In genomic region chr13:77620138-77620537, GRCh38 we compare ENCODE assay signal across 19 cellular contexts.
A peak's percentile ranks its signal among the peaks of the same experiment; 100 is the strongest.
DNase-seq lines count a peak whose midpoint lies in the region.
"Had no signal": no experiment of that assay in that cellular context is flagged by ENCODE, and none has a peak within 500 bp of the region (broad histone marks: within the 10 kb centered on the region; RNA-seq: fewer than 3 reads in every experiment).

No MANE protein-coding gene starts in this region.

- no peak overlapping the region for H3K4me3 ChIP-seq in neuron (ENCODE audit: low read length)
- H3K4me3 ChIP-seq: K562 had no signal

- no peaks in the 10 kb centered on the region for H3K27me3 ChIP-seq in neuron (ENCODE audit: insufficient read depth, low read length)
- H3K27me3 ChIP-seq: BE2C had no signal

- DNase-seq in NCI-H2227 treated with DMSO at 0.1 percent for 48 hours (lab: John Stamatoyannopoulos, UW) (peak; percentile 18), NCI-H2227 (lab: John Stamatoyannopoulos, UW; ENCODE audit: unreplicated experiment) (no peak), NCI-H2171 (lab: John Stamatoyannopoulos, UW) (no peak), Kasumi-1 (lab: John Stamatoyannopoulos, UW) (no peak), kidney tubule cell (ENCODE audit: low spot score) (no peak)
- DNase-seq: BE2C; Caco-2; CD4-positive, CD25-positive, alpha-beta regulatory T cell; GF-D8; NCI-H1105 treated with DMSO at 0.1 percent for 48 hours; NCI-H187; NCI-H2171 treated with DMSO at 0.1 percent for 48 hours; NCI-H510A treated with DMSO at 0.1 percent for 48 hours; PC-3; RPMI8226; SHP77 treated with DMSO at 0.1 percent for 48 hours had no signal

- no peaks in the 10 kb centered on the region for H3K9me3 ChIP-seq in neuron (ENCODE audit: low read length)
- H3K9me3 ChIP-seq: BE2C, Caco-2 had no signal

- no peaks in the 10 kb centered on the region for H3K36me3 ChIP-seq in neuron (ENCODE audit: insufficient read depth, low read length)
- H3K36me3 ChIP-seq: BE2C had no signal

- H2AFZ ChIP-seq in neuron (ENCODE audit: low read depth, low read length): peak overlapping the region; percentile 61

- peaks cover 22% of the 10 kb centered on the region for H3K4me1 ChIP-seq in neuron (ENCODE audit: insufficient read depth, low read length)
- H3K4me1 ChIP-seq: BE2C, Caco-2 had no signal

- H3K27ac ChIP-seq in cingulate gyrus (ENCODE audit: low read depth, low read length): peak overlapping the region; percentile 33
